In the genomic region with DNA sequence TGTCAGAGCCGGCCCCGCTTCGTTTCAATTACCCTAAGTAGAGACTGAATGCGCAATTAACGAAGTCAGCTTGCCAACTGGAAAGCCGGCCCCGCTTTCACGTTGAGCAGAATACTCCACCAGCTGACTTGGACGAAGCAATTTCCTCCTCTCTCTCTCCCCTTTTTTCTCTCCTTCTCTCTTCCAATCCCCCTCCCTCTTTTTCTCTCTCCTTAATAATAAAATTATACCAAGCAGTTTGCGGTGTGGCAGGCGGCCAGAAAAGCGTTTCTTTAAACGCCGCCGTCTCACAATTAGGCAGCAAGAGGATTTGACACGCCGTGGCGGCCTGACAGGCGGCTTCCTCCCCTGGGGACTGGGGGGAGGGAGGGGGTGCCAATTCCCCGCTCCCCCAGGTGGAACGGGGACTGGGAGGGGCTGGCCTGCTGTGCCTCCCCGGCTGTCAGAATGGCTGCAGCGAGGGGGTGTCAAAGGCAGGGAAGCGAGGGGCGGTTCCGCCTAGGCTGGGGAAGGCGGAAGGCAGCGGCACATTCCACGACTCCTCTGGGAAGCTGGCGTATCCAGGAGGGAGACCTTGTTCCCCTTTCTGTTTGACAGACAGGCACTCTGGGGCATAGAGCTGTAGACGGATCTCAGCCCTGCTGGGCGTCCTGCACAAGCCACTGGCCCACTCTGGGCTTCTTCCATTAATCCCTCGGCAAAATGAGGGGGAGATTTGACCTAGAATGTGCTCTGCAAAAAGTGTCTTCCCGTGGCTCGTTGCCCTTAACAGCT, we compare ENCODE assay signal across 9 cellular contexts. TPM values are rescaled to one million over a fixed set of nuclear protein-coding genes. Genes with fewer than 3 reads are reported as not detected.
A peak's percentile ranks its signal among the peaks of the same experiment; 100 is the strongest.
DNase-seq lines count a peak whose midpoint lies in the region; ATAC-seq and TF ChIP-seq lines count a peak whose summit lies in the region.
"Had no signal": no experiment of that assay in that cellular context is flagged by ENCODE, and none has a peak within 500 bp of the region (broad histone marks: within the 10 kb centered on the region; RNA-seq: fewer than 3 reads in every experiment).

No MANE protein-coding gene starts in this region.

- CTCF ChIA-PET in A673 (lab: Charles Lee): interaction anchor here (0.5 to 1.5 kb wide), 2 partner anchors 102 to 135 kb away, joined by 3 to 4 read pairs; no protein-coding TSS in a partner anchor

- no peaks in the 10 kb centered on the region for H3K27me3 ChIP-seq in A673 (replicated peaks; ENCODE audit: insufficient read depth, low read depth, low read length, poor library complexity)
- H3K27me3 ChIP-seq in brain microvascular endothelial cell (replicated peaks): no peaks in the 10 kb centered on the region

- POLR2A ChIA-PET in A673 (lab: Charles Lee; ENCODE audit: low non-redundant PET): no interaction called here

- no peaks in the 10 kb centered on the region for H3K36me3 ChIP-seq in A673 (ENCODE audit: insufficient read depth, low read length, poor library complexity, severe bottlenecking)
- no peaks in the 10 kb centered on the region for H3K36me3 ChIP-seq in brain microvascular endothelial cell (replicated peaks)

- H3K9me3 ChIP-seq in A673 (ENCODE audit: low read depth, low read length, poor library complexity, severe bottlenecking): no peaks in the 10 kb centered on the region

- intact Hi-C loops in A673 (cut with micrococcal nuclease; ENCODE audit: unreplicated experiment): loop anchor here (1.0 kb wide), 1 partner anchor 32 kb away; no protein-coding TSS in a partner anchor

- H3K4me1 ChIP-seq in A673 (ENCODE audit: insufficient read depth, low read length, poor library complexity, severe bottlenecking): peaks cover 74% of the 10 kb centered on the region

- DNase-seq in A673 (ENCODE audit: low spot score): peak; percentile 99
- peak; percentile 96 for DNase-seq in NCI-H69 (lab: John Stamatoyannopoulos, UW)
- DNase-seq in brain microvascular endothelial cell: no peak
- DNase-seq in islet precursor cell: peak; percentile 74
- DNase-seq in NCI-H510A treated with DMSO at 0.1 percent for 48 hours (lab: John Stamatoyannopoulos, UW): no peak

- TF ChIP-seq CTCF in A673 (conservative IDR thresholded peaks at IDR 0.05; ENCODE audit: low read depth, low read length): no peak
- no peak for TF ChIP-seq CTCF in brain microvascular endothelial cell (IDR thresholded peaks at IDR 0.05; ENCODE audit: low read depth, low read length, missing control alignments)

- H3K4me3 ChIP-seq in A673 (ENCODE audit: low read depth, low read length, poor library complexity, severe bottlenecking) (peak overlapping the region; percentile 63), brain microvascular endothelial cell (ENCODE audit: low read depth, low read length) (peak overlapping the region; percentile 46), skin epidermis (peak overlapping the region; percentile 36 to 57 (median 39))

- BruUV-seq in A673 (replicated peaks; lab: Mats Ljungman, UMichigan): no TSS peak

- peak overlapping the region; percentile 86 for H3K27ac ChIP-seq in A673 (ENCODE audit: low read depth, low read length, poor library complexity, severe bottlenecking)
- no peak overlapping the region for H3K27ac ChIP-seq in brain microvascular endothelial cell
- H3K27ac ChIP-seq in skin epidermis: peak overlapping the region in 11 of 21 experiments; percentile 3 to 76 (median 40)
- H3K27ac ChIP-seq: epithelial cell of prostate had no signal

- in situ Hi-C loops in brain microvascular endothelial cell (cut with HindIII; ENCODE audit: low pct_ligation_motif_present, low sequenced_read_pairs): no loop called here

- ATAC-seq in GM19351 (IDR thresholded peaks at IDR 0.05; ENCODE audit: unreplicated experiment) (peak; percentile 10), GM18520 (IDR thresholded peaks at IDR 0.05; ENCODE audit: unreplicated experiment) (no peak)

RNA-seq across cellular contexts. Expression of a gene that starts 52.8 kb away (rescaled TPM):
- total RNA-seq in A673 (2021): 240 and 328 TPM in 2 replicates

Comparison
In these comparisons a context has a peak if more than half of its experiments do, and no peak if none do; other contexts are left out.
1. DNase-seq: peak in A673 (single experiment), NCI-H69 (single experiment) and islet precursor cell (single experiment); none in brain microvascular endothelial cell (single experiment) and NCI-H510A treated with DMSO at 0.1 percent for 48 hours (single experiment).
2. Peak in every context shown above with its lines, with median percentiles within 50 percentile points of each other: H3K4me3 ChIP-seq.